ENCODE assay signal across 22 cellular contexts in the genomic region with DNA sequence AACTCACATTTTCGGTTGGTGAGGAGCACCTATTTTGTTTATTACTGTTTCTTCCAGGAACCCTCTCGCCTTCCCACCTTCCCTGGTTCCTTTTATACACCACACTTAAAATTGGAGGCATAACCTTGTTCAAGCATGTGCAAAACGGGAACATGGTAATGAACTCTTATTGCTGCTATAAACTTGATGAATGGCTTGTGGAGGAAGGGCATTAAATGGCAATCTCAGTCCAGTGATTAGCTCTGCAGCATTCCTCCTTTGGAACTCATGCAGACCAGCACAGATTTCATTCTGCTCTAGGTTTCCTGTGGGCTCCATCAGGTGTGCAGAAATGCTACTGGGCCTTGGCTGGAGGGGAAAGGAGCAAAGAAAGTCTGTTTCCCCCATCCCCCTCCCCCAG.
"Had no signal": no experiment of that assay in that cellular context is flagged by ENCODE, and none has a peak within 500 bp of the region (broad histone marks: within the 10 kb centered on the region; RNA-seq: fewer than 3 reads in every experiment).

No MANE protein-coding gene starts in this region.

- H3K4me3 Mint-ChIP-seq: activated naive CD4-positive, alpha-beta T cell treated with anti-CD3 and anti-CD28 coated beads, Interleukin-2, amount 10 ng/mL, durations not matched to agents 7 days and 5 days; activated naive CD8-positive, alpha-beta T cell treated with anti-CD3 and anti-CD28 coated beads, Interleukin-2, amount 50 U/mL, for 24 hours; activated T-cell treated with anti-CD3 and anti-CD28 coated beads, Interleukin-2, amount 50 U/mL, for 4 hours; brain; endodermal cell; stimulated activated naive B cell treated with anti-CD40 and anti-IgM and Interleukin-4, amounts not matched to agents 10 μg/mL and 1 μg/mL and 100 μg/mL, for 72 hours had no signal

- H3K27me3 ChIP-seq: foreskin keratinocyte, left lung, pancreas, sigmoid colon, spleen had no signal

- H3K9me3 ChIP-seq: left lung, pancreas, sigmoid colon, spleen, thoracic aorta had no signal

- DNase-seq: activated CD4-positive, alpha-beta T cell treated with anti-CD3 and anti-CD28 coated beads, Interleukin-2, amount 50 U/mL, for 1 hour; activated CD4-positive, CD25-positive, alpha-beta regulatory T cell treated with anti-CD3 and anti-CD28 coated beads, Interleukin-2, amount 50 U/mL, for 72 hours; activated CD8-positive, alpha-beta memory T cell treated with anti-CD3 and anti-CD28 coated beads, Interleukin-2, amount 50 U/mL, for 4 hours; activated naive CD4-positive, alpha-beta T cell treated with anti-CD3 and anti-CD28 coated beads, Interleukin-2, amount 10 ng/mL, durations not matched to agents 7 days and 5 days; activated naive CD8-positive, alpha-beta T cell treated with anti-CD3 and anti-CD28 coated beads, Interleukin-2, amount 50 U/mL, for 24 hours; activated T-cell treated with anti-CD3 and anti-CD28 coated beads, Interleukin-2, amount 50 U/mL, for 4 hours; anterior cingulate cortex; central memory CD4-positive, alpha-beta T cell; foreskin keratinocyte; glutamatergic neuron; hypothalamus; left lung; mammary epithelial cell; pancreas; sigmoid colon; spleen; stimulated activated CD4-positive, alpha-beta T cell treated with anti-CD3 and anti-CD28 coated beads, Interleukin-4, amount 100 ng/mL, for 4 hours; stimulated activated naive B cell treated with anti-CD40 and anti-IgM and Interleukin-4, amounts not matched to agents 10 μg/mL and 1 μg/mL and 100 μg/mL, for 72 hours had no signal

- H3K9me3 Mint-ChIP-seq: activated naive CD4-positive, alpha-beta T cell treated with anti-CD3 and anti-CD28 coated beads, Interleukin-2, amount 10 ng/mL, durations not matched to agents 7 days and 5 days; activated naive CD8-positive, alpha-beta T cell treated with anti-CD3 and anti-CD28 coated beads, Interleukin-2, amount 50 U/mL, for 24 hours; activated T-cell treated with anti-CD3 and anti-CD28 coated beads, Interleukin-2, amount 50 U/mL, for 4 hours; brain; endodermal cell; stimulated activated naive B cell treated with anti-CD40 and anti-IgM and Interleukin-4, amounts not matched to agents 10 μg/mL and 1 μg/mL and 100 μg/mL, for 72 hours had no signal

- H3K4me1 Mint-ChIP-seq: activated naive CD4-positive, alpha-beta T cell treated with anti-CD3 and anti-CD28 coated beads, Interleukin-2, amount 10 ng/mL, durations not matched to agents 7 days and 5 days; activated naive CD8-positive, alpha-beta T cell treated with anti-CD3 and anti-CD28 coated beads, Interleukin-2, amount 50 U/mL, for 24 hours; stimulated activated naive B cell treated with anti-CD40 and anti-IgM and Interleukin-4, amounts not matched to agents 10 μg/mL and 1 μg/mL and 100 μg/mL, for 72 hours had no signal

- H3K36me3 ChIP-seq: left lung, pancreas, sigmoid colon, spleen, thoracic aorta had no signal

- H3K4me3 ChIP-seq: left lung, pancreas, sigmoid colon, spleen, thoracic aorta had no signal

- H3K27me3 Mint-ChIP-seq: activated naive CD4-positive, alpha-beta T cell treated with anti-CD3 and anti-CD28 coated beads, Interleukin-2, amount 10 ng/mL, durations not matched to agents 7 days and 5 days; activated naive CD8-positive, alpha-beta T cell treated with anti-CD3 and anti-CD28 coated beads, Interleukin-2, amount 50 U/mL, for 24 hours; brain; stimulated activated naive B cell treated with anti-CD40 and anti-IgM and Interleukin-4, amounts not matched to agents 10 μg/mL and 1 μg/mL and 100 μg/mL, for 72 hours had no signal

- H3K4me1 ChIP-seq: foreskin keratinocyte, left lung, pancreas, sigmoid colon, spleen had no signal

- H3K36me3 Mint-ChIP-seq: activated naive CD4-positive, alpha-beta T cell treated with anti-CD3 and anti-CD28 coated beads, Interleukin-2, amount 10 ng/mL, durations not matched to agents 7 days and 5 days; brain; stimulated activated naive B cell treated with anti-CD40 and anti-IgM and Interleukin-4, amounts not matched to agents 10 μg/mL and 1 μg/mL and 100 μg/mL, for 72 hours had no signal

- H3K27ac Mint-ChIP-seq: activated naive CD4-positive, alpha-beta T cell treated with anti-CD3 and anti-CD28 coated beads, Interleukin-2, amount 10 ng/mL, durations not matched to agents 7 days and 5 days; activated naive CD8-positive, alpha-beta T cell treated with anti-CD3 and anti-CD28 coated beads, Interleukin-2, amount 50 U/mL, for 24 hours; endodermal cell; stimulated activated naive B cell treated with anti-CD40 and anti-IgM and Interleukin-4, amounts not matched to agents 10 μg/mL and 1 μg/mL and 100 μg/mL, for 72 hours had no signal

- ATAC-seq: activated naive CD8-positive, alpha-beta T cell treated with anti-CD3 and anti-CD28 coated beads, Interleukin-2, amount 50 U/mL, for 24 hours; activated T-cell treated with anti-CD3 and anti-CD28 coated beads, Interleukin-2, amount 50 U/mL, for 4 hours; foreskin keratinocyte; pancreas; stimulated activated naive B cell treated with anti-CD40 and anti-IgM and Interleukin-4, amounts not matched to agents 10 μg/mL and 1 μg/mL and 100 μg/mL, for 72 hours had no signal

- H3K27ac ChIP-seq: epithelial cell of prostate, foreskin keratinocyte, left lung, pancreas, sigmoid colon, spleen, thoracic aorta had no signal
